8 cellular contexts compared by ENCODE assay signal in the genomic region with DNA sequence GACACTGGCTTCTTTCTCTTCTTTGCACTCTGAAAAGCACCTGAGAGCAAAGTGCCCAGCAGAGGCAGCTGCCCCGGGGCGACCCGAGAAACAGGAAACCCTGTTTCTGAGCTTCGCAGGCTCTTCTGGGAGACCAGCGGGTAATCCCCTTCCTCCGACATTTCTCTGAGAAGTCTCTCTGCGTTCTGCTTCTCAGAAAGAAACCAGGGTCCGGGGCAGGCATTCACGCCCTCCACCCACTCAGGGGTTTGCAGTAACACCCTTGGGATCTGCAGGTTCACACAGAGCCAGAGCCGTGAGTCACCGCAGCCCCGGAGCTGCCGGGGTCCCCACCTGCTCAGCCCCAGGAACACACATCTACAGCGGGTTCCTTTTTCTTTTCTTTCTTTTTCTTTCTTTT.
DNase-seq lines count a peak whose midpoint lies in the region; ATAC-seq and TF ChIP-seq lines count a peak whose summit lies in the region.

No MANE protein-coding gene starts in this region.

- H3K36me3 Mint-ChIP-seq in CD4-positive, CD25-positive, alpha-beta regulatory T cell: no peaks in the 10 kb centered on the region
- H3K36me3 Mint-ChIP-seq in activated T-cell treated with anti-CD3 and anti-CD28 coated beads, Interleukin-2, amount 50 U/mL, for 4 hours (ENCODE audit: insufficient read depth): no peaks in the 10 kb centered on the region
- H3K36me3 Mint-ChIP-seq in natural killer cell treated with Interleukin-12 subunit alpha and Interleukin-12 subunit beta and Interleukin-15 and Interleukin-18, amount 100 ng/mL, for 72 hours: no peaks in the 10 kb centered on the region

- H3K36me3 ChIP-seq in CD4-positive, CD25-positive, alpha-beta regulatory T cell (ENCODE audit: control insufficient read depth, insufficient read depth, low read length): no peaks in the 10 kb centered on the region

- H3K9me3 ChIP-seq in CD4-positive, CD25-positive, alpha-beta regulatory T cell (ENCODE audit: control insufficient read depth in 2 of 2, low read length in 2 of 2): no peaks in the 10 kb centered on the region

- TF ChIP-seq POLR2A in erythroblast (IDR thresholded peaks at IDR 0.05; ENCODE audit: low read length): no peak

- H3K27me3 ChIP-seq in CD4-positive, CD25-positive, alpha-beta regulatory T cell (ENCODE audit: control insufficient read depth, insufficient read depth, low read length): no peaks in the 10 kb centered on the region
- no peaks in the 10 kb centered on the region for H3K27me3 ChIP-seq in HL-60 (ENCODE audit: insufficient read depth, poor library complexity, severe bottlenecking)

- H3K4me3 Mint-ChIP-seq in CD4-positive, CD25-positive, alpha-beta regulatory T cell: peak overlapping the region; percentile 88 to 97 (median 92)
- H3K4me3 Mint-ChIP-seq in activated T-cell treated with anti-CD3 and anti-CD28 coated beads, Interleukin-2, amount 50 U/mL, for 4 hours: peak overlapping the region; percentile 82
- peak overlapping the region; percentile 94 for H3K4me3 Mint-ChIP-seq in natural killer cell treated with Interleukin-12 subunit alpha and Interleukin-12 subunit beta and Interleukin-15 and Interleukin-18, amount 100 ng/mL, for 72 hours

- peak overlapping the region; percentile 74 for H3K27ac ChIP-seq in CD4-positive, CD25-positive, alpha-beta regulatory T cell (ENCODE audit: insufficient read depth, low read length, poor library complexity, severe bottlenecking)
- peak overlapping the region; percentile 33; the same call in 1 of the 2 replicates for H3K27ac ChIP-seq in HL-60 (replicated peaks)

- peaks cover 1 to 25% (median 9%) of the 10 kb centered on the region in 4 donors for H3K4me1 Mint-ChIP-seq in CD4-positive, CD25-positive, alpha-beta regulatory T cell
- peaks cover 21% of the 10 kb centered on the region for H3K4me1 Mint-ChIP-seq in activated T-cell treated with anti-CD3 and anti-CD28 coated beads, Interleukin-2, amount 50 U/mL, for 4 hours (ENCODE audit: low read depth)
- peaks cover 63 to 66% of the 10 kb centered on the region in 2 donors for H3K4me1 Mint-ChIP-seq in natural killer cell treated with Interleukin-12 subunit alpha and Interleukin-12 subunit beta and Interleukin-15 and Interleukin-18, amount 100 ng/mL, for 72 hours (ENCODE audit: low read depth in 2 of 2)

- H3K4me1 ChIP-seq in CD4-positive, CD25-positive, alpha-beta regulatory T cell (ENCODE audit: control insufficient read depth, insufficient read depth, low read length, poor library complexity, severe bottlenecking): peaks cover 18% of the 10 kb centered on the region

- peak; percentile 36 to 96 (median 71) for DNase-seq in CD4-positive, CD25-positive, alpha-beta regulatory T cell
- DNase-seq in HL-60 (ENCODE audit: low read depth in 1 of 2, low spot score in 1 of 2) (peak in 1 of 2 experiments; percentile 50), SHP77 treated with DMSO at 0.1 percent for 48 hours (lab: John Stamatoyannopoulos, UW) (no peak), HuH-7.5 (ENCODE audit: low spot score) (no peak), erythroblast (lab: John Stamatoyannopoulos, UW) (no peak)
- peak; percentile 73 for DNase-seq in activated T-cell treated with anti-CD3 and anti-CD28 coated beads, Interleukin-2, amount 50 U/mL, for 4 hours
- DNase-seq in natural killer cell treated with Interleukin-12 subunit alpha and Interleukin-12 subunit beta and Interleukin-15 and Interleukin-18, amount 100 ng/mL, for 72 hours (ENCODE audit: low spot score): peak; percentile 96

- H3K27me3 Mint-ChIP-seq in CD4-positive, CD25-positive, alpha-beta regulatory T cell: no peaks in the 10 kb centered on the region
- H3K27me3 Mint-ChIP-seq in activated T-cell treated with anti-CD3 and anti-CD28 coated beads, Interleukin-2, amount 50 U/mL, for 4 hours (ENCODE audit: low read depth): no peaks in the 10 kb centered on the region
- no peaks in the 10 kb centered on the region for H3K27me3 Mint-ChIP-seq in natural killer cell treated with Interleukin-12 subunit alpha and Interleukin-12 subunit beta and Interleukin-15 and Interleukin-18, amount 100 ng/mL, for 72 hours

- peak; percentile 89 to 90 for ATAC-seq in CD4-positive, CD25-positive, alpha-beta regulatory T cell (ENCODE audit: low read depth in 2 of 2)
- peak; percentile 69 for ATAC-seq in GM19467 (IDR thresholded peaks at IDR 0.05; ENCODE audit: unreplicated experiment)
- peak; percentile 94 to 97 for ATAC-seq in activated T-cell treated with anti-CD3 and anti-CD28 coated beads, Interleukin-2, amount 50 U/mL, for 4 hours
- ATAC-seq in natural killer cell treated with Interleukin-12 subunit alpha and Interleukin-12 subunit beta and Interleukin-15 and Interleukin-18, amount 100 ng/mL, for 72 hours: peak; percentile 95 to 96

- no peaks in the 10 kb centered on the region for H3K9me3 Mint-ChIP-seq in CD4-positive, CD25-positive, alpha-beta regulatory T cell
- H3K9me3 Mint-ChIP-seq in activated T-cell treated with anti-CD3 and anti-CD28 coated beads, Interleukin-2, amount 50 U/mL, for 4 hours: no peaks in the 10 kb centered on the region
- H3K9me3 Mint-ChIP-seq in natural killer cell treated with Interleukin-12 subunit alpha and Interleukin-12 subunit beta and Interleukin-15 and Interleukin-18, amount 100 ng/mL, for 72 hours: no peaks in the 10 kb centered on the region

- TF ChIP-seq CTCF in HL-60 (IDR thresholded peaks at IDR 0.05; ENCODE audit: insufficient read depth, low read length): no peak

- H3K4me3 ChIP-seq in CD4-positive, CD25-positive, alpha-beta regulatory T cell (ENCODE audit: low read depth, low read length): peak overlapping the region; percentile 77
- H3K4me3 ChIP-seq in HL-60 (replicated peaks; ENCODE audit: insufficient read depth, low read length): peak overlapping the region; percentile 31

- peak overlapping the region; percentile 95 to 97 (median 95) for H3K27ac Mint-ChIP-seq in CD4-positive, CD25-positive, alpha-beta regulatory T cell
- H3K27ac Mint-ChIP-seq in natural killer cell treated with Interleukin-12 subunit alpha and Interleukin-12 subunit beta and Interleukin-15 and Interleukin-18, amount 100 ng/mL, for 72 hours: peak overlapping the region; percentile 95 to 98

Comparison
In these comparisons a context has a peak if more than half of its experiments do, and no peak if none do; other contexts are left out.
1. DNase-seq: peak in CD4-positive, CD25-positive, alpha-beta regulatory T cell (3 of 3), activated T-cell treated with anti-CD3 and anti-CD28 coated beads, Interleukin-2, amount 50 U/mL, for 4 hours (single experiment) and natural killer cell treated with Interleukin-12 subunit alpha and Interleukin-12 subunit beta and Interleukin-15 and Interleukin-18, amount 100 ng/mL, for 72 hours (single experiment); none in SHP77 treated with DMSO at 0.1 percent for 48 hours (single experiment), HuH-7.5 (single experiment) and erythroblast (0 of 2).
2. Peak in every context shown above with its lines, with median percentiles within 50 percentile points of each other: ATAC-seq and H3K4me3 Mint-ChIP-seq.